Comparison of ENCODE assay signal across 18 cellular contexts in genomic region chr16:76456016-76456415, GRCh38.
DNase-seq lines count a peak whose midpoint lies in the region; ATAC-seq and TF ChIP-seq lines count a peak whose summit lies in the region.
"Had no signal": no experiment of that assay in that cellular context is flagged by ENCODE, and none has a peak within 500 bp of the region (broad histone marks: within the 10 kb centered on the region; RNA-seq: fewer than 3 reads in every experiment).

No MANE protein-coding gene starts in this region.

- no peak overlapping the region for H3K4me3 Mint-ChIP-seq in nephron progenitor cell
- H3K4me3 Mint-ChIP-seq in neural progenitor cell = no peak overlapping the region
- H3K4me3 Mint-ChIP-seq: B cell; CD4-positive, alpha-beta T cell; CD8-positive, alpha-beta T cell had no signal

- no peaks in the 10 kb centered on the region for H3K27me3 ChIP-seq in neural progenitor cell
- H3K27me3 ChIP-seq: BLaER1 treated with 17β-estradiol and CSF1 and Interleukin-3, amounts not matched to agents 10 nM and 100 nM had no signal

- no peak overlapping the region for H3K9ac ChIP-seq in neural progenitor cell
- H3K9ac ChIP-seq: BLaER1 treated with 17β-estradiol and CSF1 and Interleukin-3, amounts not matched to agents 10 nM and 100 nM had no signal

- H3F3A ChIP-seq in neural progenitor cell (ENCODE audit: low read depth) = no peaks in the 10 kb centered on the region

- H3K27ac Mint-ChIP-seq in nephron progenitor cell (peak overlapping the region; percentile 3), neural progenitor cell (no peak overlapping the region)
- H3K27ac Mint-ChIP-seq: B cell; CD4-positive, alpha-beta T cell; CD8-positive, alpha-beta T cell had no signal

- peak; percentile 89 for ATAC-seq in left colon
- ATAC-seq: A549; CD8-positive, alpha-beta T cell had no signal

- H3K4me1 Mint-ChIP-seq in nephron progenitor cell (peaks cover 33% of the 10 kb centered on the region), neural progenitor cell (no peaks in the 10 kb centered on the region)
- H3K4me1 Mint-ChIP-seq: B cell had no signal

- DNase-seq in NOMO-1 (lab: John Stamatoyannopoulos, UW; ENCODE audit: unreplicated experiment in 2 of 2) (peak; percentile 9 to 29), NOMO-1 treated with dmso at 0.1 percent for 144 hours (lab: John Stamatoyannopoulos, UW; ENCODE audit: unreplicated experiment) (no peak), left colon (no peak), nephron progenitor cell (no peak), NCI-H1105 (lab: John Stamatoyannopoulos, UW) (no peak), neural progenitor cell (ENCODE audit: low spot score) (no peak)
- DNase-seq: AML-193; Caco-2; Calu3; CD4-positive, alpha-beta T cell; CD8-positive, alpha-beta T cell; DMS79 treated with DMSO at 0.1 percent for 48 hours; GF-D8 had no signal

- no peak overlapping the region for H3K4me2 ChIP-seq in neural progenitor cell
- H3K4me2 ChIP-seq: A549; BLaER1 treated with 17β-estradiol and CSF1 and Interleukin-3, amounts not matched to agents 10 nM and 100 nM had no signal

- no peak overlapping the region for H2AFZ ChIP-seq in neural progenitor cell (replicated peaks)

- H3K27me3 Mint-ChIP-seq in nephron progenitor cell (ENCODE audit: low read depth, poor library complexity) (no peaks in the 10 kb centered on the region), neural progenitor cell (ENCODE audit: insufficient read depth, low read depth) (no peaks in the 10 kb centered on the region)
- H3K27me3 Mint-ChIP-seq: B cell; CD4-positive, alpha-beta T cell had no signal

- H3K4me1 ChIP-seq in neural progenitor cell = no peaks in the 10 kb centered on the region
- H3K4me1 ChIP-seq: A549, Caco-2 had no signal

- no peaks in the 10 kb centered on the region for H3K36me3 Mint-ChIP-seq in nephron progenitor cell (ENCODE audit: low read depth)
- no peaks in the 10 kb centered on the region for H3K36me3 Mint-ChIP-seq in neural progenitor cell
- H3K36me3 Mint-ChIP-seq: CD8-positive, alpha-beta T cell had no signal

- TF ChIP-seq CTCF in nephron progenitor cell (IDR thresholded peaks at IDR 0.05) = no peak
- no peak for TF ChIP-seq CTCF in neural progenitor cell (IDR thresholded peaks at IDR 0.05)

- H3K27ac ChIP-seq in neural progenitor cell = no peak overlapping the region
- H3K27ac ChIP-seq: 22Rv1; A549; BLaER1 treated with 17β-estradiol and CSF1 and Interleukin-3, amounts not matched to agents 10 nM and 100 nM; C4-2B had no signal

- no peaks in the 10 kb centered on the region for H3K9me3 ChIP-seq in neural progenitor cell (ENCODE audit: low read depth)
- H3K9me3 ChIP-seq: A549; BLaER1 treated with 17β-estradiol and CSF1 and Interleukin-3, amounts not matched to agents 10 nM and 100 nM; Caco-2 had no signal

- H3K4me3 ChIP-seq in neural progenitor cell = no peak overlapping the region
- H3K4me3 ChIP-seq: A549; BLaER1 treated with 17β-estradiol and CSF1 and Interleukin-3, amounts not matched to agents 10 nM and 100 nM had no signal

- no peaks in the 10 kb centered on the region for H3K36me3 ChIP-seq in neural progenitor cell
- H3K36me3 ChIP-seq: BLaER1 treated with 17β-estradiol and CSF1 and Interleukin-3, amounts not matched to agents 10 nM and 100 nM had no signal

- no peaks in the 10 kb centered on the region for H3K79me2 ChIP-seq in neural progenitor cell (ENCODE audit: low read depth)

- intact Hi-C loops in left colon (cut with DNase I, micrococcal nuclease) = no loop called here

- H4K20me1 ChIP-seq in neural progenitor cell (ENCODE audit: low read depth) = no peaks in the 10 kb centered on the region
- H4K20me1 ChIP-seq: BLaER1 treated with 17β-estradiol and CSF1 and Interleukin-3, amounts not matched to agents 10 nM and 100 nM had no signal

- no peaks in the 10 kb centered on the region for H3K9me3 Mint-ChIP-seq in nephron progenitor cell
- no peaks in the 10 kb centered on the region for H3K9me3 Mint-ChIP-seq in neural progenitor cell
- H3K9me3 Mint-ChIP-seq: CD4-positive, alpha-beta T cell; CD8-positive, alpha-beta T cell had no signal

Comparison
In these comparisons a context has a peak if more than half of its experiments do, and no peak if none do; other contexts are left out.
1. DNase-seq: peak in NOMO-1 (2 of 2); none in NOMO-1 treated with dmso at 0.1 percent for 144 hours (single experiment), left colon (0 of 2), nephron progenitor cell (single experiment), NCI-H1105 (single experiment) and neural progenitor cell (single experiment).